ENCODE assay signal across 13 cellular contexts in the genomic region with DNA sequence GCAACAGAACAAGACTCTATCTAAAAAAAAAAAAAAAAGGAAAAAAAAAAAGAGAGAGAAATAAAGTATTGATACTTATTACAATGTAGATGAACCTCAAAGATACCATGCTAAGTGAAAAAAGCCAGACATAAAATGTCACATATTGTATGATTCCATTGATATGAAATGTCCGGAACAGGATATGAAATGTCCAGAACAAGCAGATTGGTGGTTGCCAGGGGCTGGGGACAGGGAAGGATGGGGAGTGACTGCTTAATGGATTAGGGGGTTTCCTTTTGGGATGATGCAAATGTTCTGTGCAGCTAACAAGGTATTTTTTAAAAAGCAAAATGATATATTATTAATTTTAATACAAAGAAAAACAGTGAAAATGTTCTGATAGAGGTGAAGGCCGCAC. TPM values are rescaled to one million over a fixed set of nuclear protein-coding genes. Genes with fewer than 3 reads are reported as not detected.
DNase-seq lines count a peak whose midpoint lies in the region; ATAC-seq and TF ChIP-seq lines count a peak whose summit lies in the region.
"Had no signal": no experiment of that assay in that cellular context is flagged by ENCODE, and none has a peak within 500 bp of the region (broad histone marks: within the 10 kb centered on the region; RNA-seq: fewer than 3 reads in every experiment).

No MANE protein-coding gene starts in this region.

- H3K27ac Mint-ChIP-seq in activated B cell treated with CpG ODN at 0.5 μM for 24 hours (peak overlapping the region; percentile 90), memory B cell (peak overlapping the region; percentile 51)
- H3K27ac Mint-ChIP-seq in stimulated activated memory B cell treated with anti-CD40 and anti-IgM and Interleukin-4, amounts not matched to agents 10 μg/mL and 1 μg/mL and 100 μg/mL, for 72 hours: peak overlapping the region; percentile 81
- H3K27ac Mint-ChIP-seq: CD4-positive, alpha-beta T cell had no signal

- H3K4me1 ChIP-seq in HEK293 (ENCODE audit: control insufficient read depth, insufficient read depth, low read length): no peaks in the 10 kb centered on the region
- H3K4me1 ChIP-seq: Caco-2, HAP-1 had no signal

- ATAC-seq in activated B cell treated with CpG ODN at 0.5 μM for 24 hours (ENCODE audit: low read depth) (no peak), memory B cell (ENCODE audit: low read depth) (no peak)
- ATAC-seq in stimulated activated memory B cell treated with anti-CD40 and anti-IgM and Interleukin-4, amounts not matched to agents 10 μg/mL and 1 μg/mL and 100 μg/mL, for 72 hours: no peak

- H3K36me3 ChIP-seq in HEK293 (ENCODE audit: control insufficient read depth in 2 of 2, insufficient read depth in 1 of 2, low read length in 2 of 2) (no peaks in the 10 kb centered on the region), WERI-Rb-1 (no peaks in the 10 kb centered on the region)
- H3K36me3 ChIP-seq: HAP-1 had no signal

- H3K27me3 ChIP-seq in WERI-Rb-1 (ENCODE audit: insufficient read depth, low read depth, severe bottlenecking): no peaks in the 10 kb centered on the region

- H3K27ac ChIP-seq in HEK293 (ENCODE audit: extremely low read depth, low read depth, low read length): no peak overlapping the region
- no peak overlapping the region for H3K27ac ChIP-seq in WERI-Rb-1
- H3K27ac ChIP-seq: C4-2B, GM23248 had no signal

- CTCF ChIA-PET in HEK293 (lab: Yijun Ruan, JAX) (no interaction called here), activated B cell treated with CpG ODN at 0.5 μM for 24 hours (lab: Charles Lee) (interaction anchor here (1.2 kb wide), 1 partner anchor 234 kb away, joined by 4 read pairs; the partner anchor contains the start of gene ARPC3)

- H3K4me3 ChIP-seq in HEK293 (ENCODE audit: low read depth, low read length) (no peak overlapping the region), WERI-Rb-1 (ENCODE audit: low read depth, low read length) (no peak overlapping the region)
- H3K4me3 ChIP-seq: GM23248, HAP-1 had no signal

- H3K9me3 ChIP-seq in HEK293 (ENCODE audit: control insufficient read depth, insufficient read depth, low read depth, low read length): no peaks in the 10 kb centered on the region
- H3K9me3 ChIP-seq in WERI-Rb-1 (ENCODE audit: severe bottlenecking): peaks cover 3% of the 10 kb centered on the region
- H3K9me3 ChIP-seq: Caco-2, HAP-1 had no signal

- TF ChIP-seq CTCF in HEK293 (tag by site-specific recombination; IDR thresholded peaks at IDR 0.05): no peak
- no peak for TF ChIP-seq CTCF in activated B cell treated with CpG ODN at 0.5 μM for 24 hours (IDR thresholded peaks at IDR 0.05)
- TF ChIP-seq CTCF in WERI-Rb-1 (IDR thresholded peaks at IDR 0.05; ENCODE audit: low read depth, low read length): no peak

- no peak for DNase-seq in activated B cell treated with CpG ODN at 0.5 μM for 24 hours
- DNase-seq in memory B cell (ENCODE audit: low spot score in 2 of 2): no peak
- no peak for DNase-seq in dedifferentiated amniotic fluid mesenchymal stem cell (ENCODE audit: extremely low spot score)
- no peak for DNase-seq in WERI-Rb-1
- no peak for DNase-seq in activated T-cell treated with anti-CD3 and anti-CD28 coated beads for 4 hours
- DNase-seq: ACHN; Caco-2; CD4-positive, alpha-beta T cell; GM23248 had no signal

- H3K36me3 Mint-ChIP-seq in activated B cell treated with CpG ODN at 0.5 μM for 24 hours (ENCODE audit: low read depth) (peaks cover 79% of the 10 kb centered on the region), memory B cell (peaks cover 58% of the 10 kb centered on the region)
- peaks cover 70% of the 10 kb centered on the region for H3K36me3 Mint-ChIP-seq in stimulated activated memory B cell treated with anti-CD40 and anti-IgM and Interleukin-4, amounts not matched to agents 10 μg/mL and 1 μg/mL and 100 μg/mL, for 72 hours

- POLR2A ChIA-PET in HEK293 (lab: Yijun Ruan, JAX): no interaction called here
- POLR2A ChIA-PET in activated B cell treated with CpG ODN at 0.5 μM for 24 hours (lab: Charles Lee): interaction anchor here (0.6 to 1.0 kb wide), 2 partner anchors 14 to 78 kb away, joined by 5 to 9 read pairs; no protein-coding TSS in a partner anchor

- H3K27me3 Mint-ChIP-seq in activated B cell treated with CpG ODN at 0.5 μM for 24 hours: no peaks in the 10 kb centered on the region
- no peaks in the 10 kb centered on the region for H3K27me3 Mint-ChIP-seq in memory B cell
- no peaks in the 10 kb centered on the region for H3K27me3 Mint-ChIP-seq in stimulated activated memory B cell treated with anti-CD40 and anti-IgM and Interleukin-4, amounts not matched to agents 10 μg/mL and 1 μg/mL and 100 μg/mL, for 72 hours
- H3K27me3 Mint-ChIP-seq: CD4-positive, alpha-beta T cell had no signal

- H3K4me3 Mint-ChIP-seq in activated B cell treated with CpG ODN at 0.5 μM for 24 hours: peak overlapping the region; percentile 21
- H3K4me3 Mint-ChIP-seq in memory B cell: peak overlapping the region; percentile 77
- peak overlapping the region; percentile 59 for H3K4me3 Mint-ChIP-seq in stimulated activated memory B cell treated with anti-CD40 and anti-IgM and Interleukin-4, amounts not matched to agents 10 μg/mL and 1 μg/mL and 100 μg/mL, for 72 hours
- H3K4me3 Mint-ChIP-seq: CD4-positive, alpha-beta T cell had no signal

- peaks cover 89% of the 10 kb centered on the region for H3K4me1 Mint-ChIP-seq in activated B cell treated with CpG ODN at 0.5 μM for 24 hours
- H3K4me1 Mint-ChIP-seq in memory B cell: peaks cover 57% of the 10 kb centered on the region
- H3K4me1 Mint-ChIP-seq in stimulated activated memory B cell treated with anti-CD40 and anti-IgM and Interleukin-4, amounts not matched to agents 10 μg/mL and 1 μg/mL and 100 μg/mL, for 72 hours: peaks cover 72% of the 10 kb centered on the region

- intact Hi-C loops in activated B cell treated with CpG ODN at 0.5 μM for 24 hours (cut with micrococcal nuclease): no loop called here

- H3K9me3 Mint-ChIP-seq in activated B cell treated with CpG ODN at 0.5 μM for 24 hours (no peaks in the 10 kb centered on the region), memory B cell (no peaks in the 10 kb centered on the region)
- no peaks in the 10 kb centered on the region for H3K9me3 Mint-ChIP-seq in stimulated activated memory B cell treated with anti-CD40 and anti-IgM and Interleukin-4, amounts not matched to agents 10 μg/mL and 1 μg/mL and 100 μg/mL, for 72 hours
- H3K9me3 Mint-ChIP-seq: CD4-positive, alpha-beta T cell had no signal

TF ChIP-seq in HEK293, 187 proteins besides CTCF, POLR2A, EP300 and RAD21:
- no peak for TF ChIP-seq ZNF768 (tag by site-specific recombination; IDR thresholded peaks at IDR 0.05)
- TF ChIP-seq ZNF600 (tag by site-specific recombination; IDR thresholded peaks at IDR 0.05): peak; percentile 74
TF ChIP-seq in HEK293: peak in this region for 1.

RNA-seq across cellular contexts. Expression of gene HVCN1, which starts 5.0 kb away (rescaled TPM):
- 80.7 and 83.9 TPM in 2 replicates for total RNA-seq in activated B cell treated with CpG ODN at 0.5 μM for 24 hours

RNA-seq across cellular contexts. Expression of gene PPP1CC, which starts 58.8 kb away (rescaled TPM):
- total RNA-seq in activated B cell treated with CpG ODN at 0.5 μM for 24 hours: 148 and 152 TPM in 2 replicates

Comparison
In these comparisons a context has a peak if more than half of its experiments do, and no peak if none do; other contexts are left out.
1. H3K4me3 Mint-ChIP-seq: peak in every context shown above with its lines; median percentile 77 in memory B cell; 59 in stimulated activated memory B cell treated with anti-CD40 and anti-IgM and Interleukin-4, amounts not matched to agents 10 μg/mL and 1 μg/mL and 100 μg/mL, for 72 hours; 21 in activated B cell treated with CpG ODN at 0.5 μM for 24 hours.